In genomic region chr2:181178823-181179412, GRCh38 we compare ENCODE assay signal across 8 cellular contexts.
DNase-seq lines count a peak whose midpoint lies in the region; ATAC-seq and TF ChIP-seq lines count a peak whose summit lies in the region.

No MANE protein-coding gene starts in this region.

- TF ChIP-seq CTCF in NB4 (IDR thresholded peaks at IDR 0.05; ENCODE audit: low read depth, low read length), result peak; percentile 54
- TF ChIP-seq CTCF in retinal pigment epithelial cell (conservative IDR thresholded peaks at IDR 0.05; ENCODE audit: low read depth, low read length), result peak; percentile 54

- peak in 4 of 5 donors; percentile 10 to 61 (median 22) for DNase-seq in CD8-positive, alpha-beta memory T cell
- DNase-seq in NB4 (ENCODE audit: low read depth) (peak; percentile 59), retinal pigment epithelial cell (ENCODE audit: low read depth) (no peak), DMS79 (lab: John Stamatoyannopoulos, UW) (no peak), NCI-H2029 (lab: John Stamatoyannopoulos, UW) (no peak), aorta (no peak)
- DNase-seq in activated naive CD8-positive, alpha-beta T cell treated with anti-CD3 and anti-CD28 coated beads, Interleukin-2, amount 50 U/mL, for 24 hours, result peak; percentile 50

- TF ChIP-seq POLR2A in NB4 (IDR thresholded peaks at IDR 0.05; ENCODE audit: extremely low read depth, insufficient read length), result no peak

- intact Hi-C loops in aorta (cut with DNase I), result no loop called here

- no peaks in the 10 kb centered on the region for H3K27me3 ChIP-seq in CD8-positive, alpha-beta memory T cell (ENCODE audit: insufficient read depth, low read length, poor library complexity, severe bottlenecking)
- H3K27me3 ChIP-seq in aorta (ENCODE audit: control insufficient read depth in 1 of 2, insufficient read depth in 2 of 2, low read length in 1 of 2), result no peaks in the 10 kb centered on the region

- H3K4me1 Mint-ChIP-seq in CD8-positive, alpha-beta memory T cell, result peaks cover 52 to 66% (median 62%) of the 10 kb centered on the region in 3 donors
- peaks cover 50% of the 10 kb centered on the region for H3K4me1 Mint-ChIP-seq in activated naive CD8-positive, alpha-beta T cell treated with anti-CD3 and anti-CD28 coated beads, Interleukin-2, amount 50 U/mL, for 24 hours

- H3K4me1 ChIP-seq in CD8-positive, alpha-beta memory T cell (ENCODE audit: insufficient read depth, low read length), result peaks cover 25% of the 10 kb centered on the region
- H3K4me1 ChIP-seq in aorta (ENCODE audit: control insufficient read depth in 1 of 2, insufficient read depth in 2 of 2, low read length in 2 of 2), result no peaks in the 10 kb centered on the region

- CTCF ChIA-PET in CD8-positive, alpha-beta memory T cell (lab: Charles Lee), result interaction anchor here (0.7 to 1.4 kb wide), 12 partner anchors 9 to 280 kb away, joined by 3 to 6 read pairs (median 4); no protein-coding TSS in a partner anchor

- peaks cover 5 to 35% (median 21%) of the 10 kb centered on the region in 3 donors for H3K36me3 Mint-ChIP-seq in CD8-positive, alpha-beta memory T cell
- no peaks in the 10 kb centered on the region for H3K36me3 Mint-ChIP-seq in activated naive CD8-positive, alpha-beta T cell treated with anti-CD3 and anti-CD28 coated beads, Interleukin-2, amount 50 U/mL, for 24 hours (ENCODE audit: low read depth)

- WGBS in aorta, 2 donors, result 77 to 80% methylated on average over 2 of the region's 2 CpGs

- no peaks in the 10 kb centered on the region for H3K36me3 ChIP-seq in CD8-positive, alpha-beta memory T cell (ENCODE audit: insufficient read depth, low read length)
- no peaks in the 10 kb centered on the region for H3K36me3 ChIP-seq in aorta (ENCODE audit: control insufficient read depth in 1 of 2, insufficient read depth in 2 of 2, low read length in 1 of 2)

- peaks cover 0 to 7% (median 2%) of the 10 kb centered on the region in 5 donors for H3K9me3 Mint-ChIP-seq in CD8-positive, alpha-beta memory T cell
- H3K9me3 Mint-ChIP-seq in activated naive CD8-positive, alpha-beta T cell treated with anti-CD3 and anti-CD28 coated beads, Interleukin-2, amount 50 U/mL, for 24 hours, result peaks cover 5% of the 10 kb centered on the region

- POLR2A ChIA-PET in CD8-positive, alpha-beta memory T cell (lab: Charles Lee), result no interaction called here

- H3K9me3 ChIP-seq in CD8-positive, alpha-beta memory T cell (ENCODE audit: low read length), result peaks cover 4% of the 10 kb centered on the region
- H3K9me3 ChIP-seq in aorta (ENCODE audit: control insufficient read depth, low read length), result no peaks in the 10 kb centered on the region

- H3K27me3 Mint-ChIP-seq in CD8-positive, alpha-beta memory T cell, result no peaks in the 10 kb centered on the region
- H3K27me3 Mint-ChIP-seq in activated naive CD8-positive, alpha-beta T cell treated with anti-CD3 and anti-CD28 coated beads, Interleukin-2, amount 50 U/mL, for 24 hours, result no peaks in the 10 kb centered on the region

- H3K4me3 Mint-ChIP-seq in CD8-positive, alpha-beta memory T cell, result peak overlapping the region; percentile 8 to 65 (median 34)
- H3K4me3 Mint-ChIP-seq in activated naive CD8-positive, alpha-beta T cell treated with anti-CD3 and anti-CD28 coated beads, Interleukin-2, amount 50 U/mL, for 24 hours, result no peak overlapping the region

- peak overlapping the region; percentile 22 to 80 (median 72) for H3K27ac Mint-ChIP-seq in CD8-positive, alpha-beta memory T cell
- peak overlapping the region; percentile 62 for H3K27ac Mint-ChIP-seq in activated naive CD8-positive, alpha-beta T cell treated with anti-CD3 and anti-CD28 coated beads, Interleukin-2, amount 50 U/mL, for 24 hours

- no peak overlapping the region for H3K4me3 ChIP-seq in CD8-positive, alpha-beta memory T cell (ENCODE audit: low read length)
- no peak overlapping the region for H3K4me3 ChIP-seq in NB4 (ENCODE audit: low read depth, low read length)
- H3K4me3 ChIP-seq in retinal pigment epithelial cell (ENCODE audit: low read length), result no peak overlapping the region
- no peak overlapping the region for H3K4me3 ChIP-seq in aorta (ENCODE audit: low read length in 2 of 2)

- no peak overlapping the region for H3K27ac ChIP-seq in CD8-positive, alpha-beta memory T cell (ENCODE audit: low read depth, low read length)
- no peak overlapping the region for H3K27ac ChIP-seq in aorta (ENCODE audit: low read depth in 1 of 2, low read length in 2 of 2)

- ATAC-seq in GM21515 (IDR thresholded peaks at IDR 0.05; ENCODE audit: unreplicated experiment), result peak; percentile 53
- ATAC-seq in activated naive CD8-positive, alpha-beta T cell treated with anti-CD3 and anti-CD28 coated beads, Interleukin-2, amount 50 U/mL, for 24 hours, result peak; percentile 74
- no peak for ATAC-seq in aorta (ENCODE audit: low FRiP score)

Comparison
In these comparisons a context has a peak if more than half of its experiments do, and no peak if none do; other contexts are left out.
1. DNase-seq: peak in CD8-positive, alpha-beta memory T cell (4 of 5), NB4 (single experiment) and activated naive CD8-positive, alpha-beta T cell treated with anti-CD3 and anti-CD28 coated beads, Interleukin-2, amount 50 U/mL, for 24 hours (single experiment); none in retinal pigment epithelial cell (single experiment), DMS79 (single experiment), NCI-H2029 (single experiment) and aorta (0 of 2).